ENCODE assay signal across 13 cellular contexts in genomic region chr10:101400529-101400928, GRCh38. TPM values are rescaled to one million over a fixed set of nuclear protein-coding genes. Genes with fewer than 3 reads are reported as not detected.
DNase-seq lines count a peak whose midpoint lies in the region; ATAC-seq and TF ChIP-seq lines count a peak whose summit lies in the region.
"Had no signal": no experiment of that assay in that cellular context is flagged by ENCODE, and none has a peak within 500 bp of the region (broad histone marks: within the 10 kb centered on the region; RNA-seq: fewer than 3 reads in every experiment).

No MANE protein-coding gene starts in this region.

- no peak overlapping the region for H3K4me2 ChIP-seq in GM23248 (ENCODE audit: unreplicated experiment)

- no peak for ATAC-seq in foreskin keratinocyte
- no peak for ATAC-seq in effector memory CD8-positive, alpha-beta T cell (replicated peaks)
- ATAC-seq: CD8-positive, alpha-beta T cell; HepG2 had no signal

- H4K20me1 ChIP-seq in GM23248 (ENCODE audit: insufficient read depth), result peaks cover 3% of the 10 kb centered on the region; the same call in 1 of the 2 replicates

- H3K4me1 Mint-ChIP-seq in osteocyte (ENCODE audit: unreplicated experiment) (peaks cover 5% of the 10 kb centered on the region), type B pancreatic cell (ENCODE audit: unreplicated experiment) (peaks cover 9% of the 10 kb centered on the region)
- peaks cover 13 to 26% of the 10 kb centered on the region in 2 donors for H3K4me1 Mint-ChIP-seq in effector memory CD8-positive, alpha-beta T cell (ENCODE audit: low read depth in 2 of 2)

- no peaks in the 10 kb centered on the region for H3K36me3 ChIP-seq in GM23248 (ENCODE audit: low read depth)

- H3K9me3 ChIP-seq in GM23248 (ENCODE audit: low read depth), result no peaks in the 10 kb centered on the region

- no peaks in the 10 kb centered on the region for H3K27me3 Mint-ChIP-seq in osteocyte (ENCODE audit: unreplicated experiment)
- no peaks in the 10 kb centered on the region for H3K27me3 Mint-ChIP-seq in effector memory CD8-positive, alpha-beta T cell
- H3K27me3 Mint-ChIP-seq in type B pancreatic cell, result no peaks in the 10 kb centered on the region

- no peak overlapping the region for H3K4me3 Mint-ChIP-seq in osteocyte (ENCODE audit: unreplicated experiment)
- no peak overlapping the region for H3K4me3 Mint-ChIP-seq in effector memory CD8-positive, alpha-beta T cell
- H3K4me3 Mint-ChIP-seq in type B pancreatic cell, result no peak overlapping the region
- H3K4me3 Mint-ChIP-seq: CD8-positive, alpha-beta T cell had no signal

- H3K36me3 Mint-ChIP-seq in osteocyte (ENCODE audit: unreplicated experiment), result peaks cover 4% of the 10 kb centered on the region
- no peaks in the 10 kb centered on the region for H3K36me3 Mint-ChIP-seq in effector memory CD8-positive, alpha-beta T cell (ENCODE audit: insufficient read depth)
- no peaks in the 10 kb centered on the region for H3K36me3 Mint-ChIP-seq in type B pancreatic cell

- no peaks in the 10 kb centered on the region for H3K9me2 ChIP-seq in GM23248 (ENCODE audit: insufficient read depth)

- no peaks in the 10 kb centered on the region for H3F3A ChIP-seq in GM23248 (ENCODE audit: insufficient read depth)

- no peak overlapping the region for H2AFZ ChIP-seq in GM23248

- H3K4me1 ChIP-seq in GM23248 (ENCODE audit: insufficient read depth) (no peaks in the 10 kb centered on the region), foreskin keratinocyte (no peaks in the 10 kb centered on the region)

- 71 to 89% methylated on average over 2 of the region's 2 CpGs for WGBS in GM23248 (ENCODE audit: low coverage in 1 of 2, low lambda C conversion rate in 2 of 2, missing lambda C conversion rate in 2 of 2), 2 experiments

- H3K79me2 ChIP-seq in GM23248 (ENCODE audit: insufficient read depth), result peaks cover 91% of the 10 kb centered on the region

- H3K27ac Mint-ChIP-seq in osteocyte (ENCODE audit: unreplicated experiment), result peak overlapping the region; percentile 6
- no peak overlapping the region for H3K27ac Mint-ChIP-seq in effector memory CD8-positive, alpha-beta T cell
- no peak overlapping the region for H3K27ac Mint-ChIP-seq in type B pancreatic cell
- H3K27ac Mint-ChIP-seq: CD8-positive, alpha-beta T cell had no signal

- H3K4me3 ChIP-seq in GM23248, result no peak overlapping the region

- H3K27me3 ChIP-seq in GM23248 (replicated peaks; ENCODE audit: insufficient read depth) (no peaks in the 10 kb centered on the region), foreskin keratinocyte (no peaks in the 10 kb centered on the region)

- no peak overlapping the region for H3K9ac ChIP-seq in GM23248

- peak; percentile 22 for TF ChIP-seq CTCF in foreskin keratinocyte (conservative IDR thresholded peaks at IDR 0.05)
- no peak for TF ChIP-seq CTCF in osteocyte (IDR thresholded peaks at IDR 0.05)
- TF ChIP-seq CTCF in type B pancreatic cell (conservative IDR thresholded peaks at IDR 0.05), result no peak

- in situ Hi-C loops in GM23248 (cut with MboI), result no loop called here

- peak; percentile 13 for DNase-seq in GM23248
- peak; percentile 29 for DNase-seq in HT-29 (ENCODE audit: low spot score)
- DNase-seq in foreskin keratinocyte, result no peak
- DNase-seq in osteocyte (ENCODE audit: extremely low spot score, unreplicated experiment), result no peak
- no peak for DNase-seq in effector memory CD8-positive, alpha-beta T cell
- DNase-seq in NCI-H1694 treated with DMSO at 0.1 percent for 48 hours (lab: John Stamatoyannopoulos, UW), result no peak
- DNase-seq in type B pancreatic cell (ENCODE audit: extremely low spot score, unreplicated experiment), result no peak
- DNase-seq: CD8-positive, alpha-beta T cell; MM.1S; NCI-H1105 treated with DMSO at 0.1 percent for 48 hours; NCI-H1930; NCI-H2171 treated with DMSO at 0.1 percent for 48 hours had no signal

- H3K9me3 Mint-ChIP-seq in osteocyte (ENCODE audit: unreplicated experiment) (no peaks in the 10 kb centered on the region), type B pancreatic cell (no peaks in the 10 kb centered on the region)
- no peaks in the 10 kb centered on the region for H3K9me3 Mint-ChIP-seq in effector memory CD8-positive, alpha-beta T cell
- H3K9me3 Mint-ChIP-seq: CD8-positive, alpha-beta T cell had no signal

- H3K27ac ChIP-seq in GM23248, result no peak overlapping the region
- H3K27ac ChIP-seq in foreskin keratinocyte, result no peak overlapping the region

RNA-seq across cellular contexts. Expression of gene BTRC, which starts 46.6 kb away (rescaled TPM):
- 8.4 and 10.5 TPM in 2 replicates for total RNA-seq in GM23248 (2014; rRNA removed; shearing (Covaris generic))
- polyA plus RNA-seq in GM23248 (2016; fragmentation: Nextera tagmentation; extraction: Ambion mirVana), result 11.0 and 11.4 TPM in 2 replicates
- total RNA-seq in HT-29 (2014; rRNA removed; shearing (Covaris generic)), result 3.0 TPM in 2 replicates
- total RNA-seq in foreskin keratinocyte, result 9.8 and 12.6 TPM in 2 replicates
- polyA plus RNA-seq in foreskin keratinocyte, result 4.2 and 4.6 TPM in 2 replicates
- 28.9 and 30.1 TPM in 2 replicates for total RNA-seq in osteocyte
- total RNA-seq in type B pancreatic cell (ENCODE audit: low replicate concordance), result 25.9 and 35.2 TPM in 2 replicates

Comparison
In these comparisons a context has a peak if more than half of its experiments do, and no peak if none do; other contexts are left out.
1. DNase-seq: peak in GM23248 (single experiment) and HT-29 (single experiment); none in foreskin keratinocyte (0 of 2), osteocyte (single experiment), effector memory CD8-positive, alpha-beta T cell (0 of 3), NCI-H1694 treated with DMSO at 0.1 percent for 48 hours (single experiment) and type B pancreatic cell (single experiment).